In the genomic region with DNA sequence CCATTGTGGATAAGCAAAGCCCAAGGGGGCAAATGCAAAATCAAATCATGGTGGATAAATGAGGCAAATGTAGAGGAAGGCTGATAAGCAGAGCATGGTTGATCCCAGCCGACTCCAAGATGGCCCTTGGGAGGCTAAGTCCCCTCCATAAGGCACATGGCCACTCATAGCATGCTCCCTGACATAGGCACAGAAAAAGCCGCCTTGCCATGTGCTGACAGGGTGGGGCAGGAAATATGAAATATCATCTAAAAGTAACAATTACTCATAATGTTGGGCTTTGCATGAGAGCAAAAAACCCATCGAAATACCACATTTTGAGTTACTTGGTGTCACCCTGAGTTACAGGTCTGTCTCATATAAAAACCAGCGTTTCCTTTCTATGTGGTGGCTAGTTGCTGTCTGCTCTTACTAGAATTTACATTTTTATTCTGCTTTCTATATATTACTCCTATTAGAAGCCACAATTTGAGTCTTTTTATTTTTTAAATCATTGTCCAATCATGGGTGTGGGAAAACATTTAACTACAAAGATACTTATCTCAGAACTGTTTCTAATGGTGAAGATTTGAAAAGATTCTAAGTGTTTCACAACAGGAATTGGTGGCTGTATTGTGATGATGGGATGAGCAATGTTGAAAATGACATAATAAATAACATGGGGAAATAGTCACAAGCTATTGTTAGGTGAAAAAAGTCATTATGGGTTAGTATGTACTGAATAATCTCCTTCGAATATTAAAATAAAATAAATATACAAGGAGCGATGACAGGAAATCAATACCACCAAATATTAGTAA, we compare ENCODE assay signal across 8 cellular contexts.
DNase-seq lines count a peak whose midpoint lies in the region; ATAC-seq and TF ChIP-seq lines count a peak whose summit lies in the region.

No MANE protein-coding gene starts in this region.

- no peak for TF ChIP-seq POLR2A in erythroblast (IDR thresholded peaks at IDR 0.05; ENCODE audit: low read length)

- H3K4me3 Mint-ChIP-seq in activated CD8-positive, alpha-beta T cell treated with anti-CD3 and anti-CD28 coated beads for 36 hours = peak overlapping the region; percentile 37
- H3K4me3 Mint-ChIP-seq in stimulated activated memory B cell treated with anti-CD40 and anti-IgM and Interleukin-4, amounts not matched to agents 10 μg/mL and 1 μg/mL and 100 μg/mL, for 72 hours = no peak overlapping the region

- no peaks in the 10 kb centered on the region for H3K27me3 Mint-ChIP-seq in activated CD8-positive, alpha-beta T cell treated with anti-CD3 and anti-CD28 coated beads for 36 hours
- no peaks in the 10 kb centered on the region for H3K27me3 Mint-ChIP-seq in stimulated activated memory B cell treated with anti-CD40 and anti-IgM and Interleukin-4, amounts not matched to agents 10 μg/mL and 1 μg/mL and 100 μg/mL, for 72 hours

- CTCF ChIA-PET in activated CD8-positive, alpha-beta T cell treated with anti-CD3 and anti-CD28 coated beads for 36 hours (lab: Charles Lee) = interaction anchor here (1.0 kb wide), 1 partner anchor 31 kb away, joined by 3 read pairs; no protein-coding TSS in a partner anchor

- no peaks in the 10 kb centered on the region for H3K9me3 Mint-ChIP-seq in activated CD8-positive, alpha-beta T cell treated with anti-CD3 and anti-CD28 coated beads for 36 hours
- no peaks in the 10 kb centered on the region for H3K9me3 Mint-ChIP-seq in stimulated activated memory B cell treated with anti-CD40 and anti-IgM and Interleukin-4, amounts not matched to agents 10 μg/mL and 1 μg/mL and 100 μg/mL, for 72 hours

- H3K27ac Mint-ChIP-seq in activated CD8-positive, alpha-beta T cell treated with anti-CD3 and anti-CD28 coated beads for 36 hours = peak overlapping the region; percentile 97
- peak overlapping the region; percentile 83 for H3K27ac Mint-ChIP-seq in stimulated activated memory B cell treated with anti-CD40 and anti-IgM and Interleukin-4, amounts not matched to agents 10 μg/mL and 1 μg/mL and 100 μg/mL, for 72 hours

- H3K4me1 Mint-ChIP-seq in activated CD8-positive, alpha-beta T cell treated with anti-CD3 and anti-CD28 coated beads for 36 hours (ENCODE audit: low read depth) = peaks cover 86% of the 10 kb centered on the region
- peaks cover 43% of the 10 kb centered on the region for H3K4me1 Mint-ChIP-seq in stimulated activated memory B cell treated with anti-CD40 and anti-IgM and Interleukin-4, amounts not matched to agents 10 μg/mL and 1 μg/mL and 100 μg/mL, for 72 hours

- TF ChIP-seq CTCF in activated CD8-positive, alpha-beta T cell treated with anti-CD3 and anti-CD28 coated beads for 36 hours (IDR thresholded peaks at IDR 0.05) = no peak
- TF ChIP-seq CTCF in fibroblast of mammary gland (conservative IDR thresholded peaks at IDR 0.05; ENCODE audit: control insufficient read depth, insufficient read depth, low read depth, low read length) = no peak

- H3K4me3 ChIP-seq in fibroblast of mammary gland (ENCODE audit: control insufficient read depth, low read depth, low read length) = no peak overlapping the region

- peak; percentile 58 for ATAC-seq in GM18520 (IDR thresholded peaks at IDR 0.05; ENCODE audit: unreplicated experiment)
- peak; percentile 51 for ATAC-seq in HG03135 (IDR thresholded peaks at IDR 0.05; ENCODE audit: unreplicated experiment)
- peak; percentile 55 for ATAC-seq in activated CD8-positive, alpha-beta T cell treated with anti-CD3 and anti-CD28 coated beads for 36 hours
- peak; percentile 65 for ATAC-seq in stimulated activated memory B cell treated with anti-CD40 and anti-IgM and Interleukin-4, amounts not matched to agents 10 μg/mL and 1 μg/mL and 100 μg/mL, for 72 hours

- POLR2A ChIA-PET in activated CD8-positive, alpha-beta T cell treated with anti-CD3 and anti-CD28 coated beads for 36 hours (lab: Charles Lee) = interaction anchor here (0.8 to 1.6 kb wide), 3 partner anchors 135 to 187 kb away, joined by 3 to 4 read pairs (median 4); a partner anchor contains a TSS

- intact Hi-C loops in activated CD8-positive, alpha-beta T cell treated with anti-CD3 and anti-CD28 coated beads for 36 hours (cut with micrococcal nuclease) = loop anchor here (1.0 to 5.0 kb wide), 3 partner anchors 115 to 210 kb away; a partner anchor contains a TSS

- peak; percentile 87 for DNase-seq in activated CD8-positive, alpha-beta T cell treated with anti-CD3 and anti-CD28 coated beads for 36 hours
- DNase-seq in fibroblast of mammary gland (ENCODE audit: low read depth) (peak; percentile 70), HuH-7.5 (ENCODE audit: low spot score) (no peak), erythroblast (lab: John Stamatoyannopoulos, UW) (no peak), RPMI8226 (no peak)

- H3K36me3 Mint-ChIP-seq in activated CD8-positive, alpha-beta T cell treated with anti-CD3 and anti-CD28 coated beads for 36 hours (ENCODE audit: low read depth) = no peaks in the 10 kb centered on the region
- no peaks in the 10 kb centered on the region for H3K36me3 Mint-ChIP-seq in stimulated activated memory B cell treated with anti-CD40 and anti-IgM and Interleukin-4, amounts not matched to agents 10 μg/mL and 1 μg/mL and 100 μg/mL, for 72 hours

Comparison
In these comparisons a context has a peak if more than half of its experiments do, and no peak if none do; other contexts are left out.
1. DNase-seq: peak in activated CD8-positive, alpha-beta T cell treated with anti-CD3 and anti-CD28 coated beads for 36 hours (single experiment) and fibroblast of mammary gland (single experiment); none in HuH-7.5 (single experiment), erythroblast (0 of 2) and RPMI8226 (single experiment).
2. Peak in every context shown above with its lines, with median percentiles within 50 percentile points of each other: ATAC-seq.